In the genomic region with DNA sequence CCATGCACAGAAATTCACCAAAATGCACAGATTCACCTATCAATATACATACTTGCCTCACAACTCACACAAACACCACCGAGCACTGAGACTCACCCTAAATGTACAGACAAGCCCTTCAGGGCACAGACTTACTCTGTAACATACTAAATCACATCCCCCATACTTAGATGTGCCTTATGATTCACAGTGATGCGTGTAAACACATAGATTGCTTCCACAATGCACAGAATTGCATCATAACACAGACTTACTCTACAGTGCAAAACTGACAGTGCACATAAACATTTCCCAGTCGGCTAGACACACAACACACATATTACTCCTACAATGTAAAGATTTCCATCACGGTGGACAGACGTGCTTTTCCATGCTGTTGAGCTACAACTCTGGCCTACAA, we compare ENCODE assay signal across 17 cellular contexts. TPM values are rescaled to one million over a fixed set of nuclear protein-coding genes. Genes with fewer than 3 reads are reported as not detected.
DNase-seq lines count a peak whose midpoint lies in the region; ATAC-seq and TF ChIP-seq lines count a peak whose summit lies in the region.
"Had no signal": no experiment of that assay in that cellular context is flagged by ENCODE, and none has a peak within 500 bp of the region (broad histone marks: within the 10 kb centered on the region; RNA-seq: fewer than 3 reads in every experiment).

No MANE protein-coding gene starts in this region.

- H3K27ac Mint-ChIP-seq in activated T-cell treated with anti-CD3 and anti-CD28 coated beads, Interleukin-2, amount 50 U/mL, for 72 hours, result no peak overlapping the region
- H3K27ac Mint-ChIP-seq: H9 had no signal

- no peak overlapping the region for H3K4me2 ChIP-seq in osteoblast (ENCODE audit: insufficient read depth, low read length)
- H3K4me2 ChIP-seq: BLaER1 treated with 17β-estradiol and CSF1 and Interleukin-3, amounts not matched to agents 10 nM and 100 nM had no signal

- no peaks in the 10 kb centered on the region for H3K79me2 ChIP-seq in osteoblast (ENCODE audit: insufficient read depth, low read length)

- no peaks in the 10 kb centered on the region for H3K27me3 ChIP-seq in osteoblast (ENCODE audit: insufficient read depth, low read length)
- H3K27me3 ChIP-seq: SJSA1 had no signal

- no peak overlapping the region for H3K27ac ChIP-seq in osteoblast (ENCODE audit: low read depth, low read length)
- H3K27ac ChIP-seq: BLaER1 treated with 17β-estradiol and CSF1 and Interleukin-3, amounts not matched to agents 10 nM and 100 nM; SJSA1 had no signal

- H3K27me3 Mint-ChIP-seq in activated T-cell treated with anti-CD3 and anti-CD28 coated beads, Interleukin-2, amount 50 U/mL, for 72 hours (ENCODE audit: low read depth), result peaks cover 11% of the 10 kb centered on the region
- H3K27me3 Mint-ChIP-seq in activated T-cell treated with anti-CD3 and anti-CD28 coated beads, Interleukin-2, amount 50 U/mL, for 4 hours (ENCODE audit: low read depth), result no peaks in the 10 kb centered on the region

- TF ChIP-seq CTCF in epithelial cell of esophagus (IDR thresholded peaks at IDR 0.05; ENCODE audit: insufficient read depth, low read depth, low read length, missing control alignments) (no peak), osteoblast (IDR thresholded peaks at IDR 0.05; ENCODE audit: extremely low read depth, low read depth, low read length) (no peak)

- no peaks in the 10 kb centered on the region for H3K4me1 Mint-ChIP-seq in activated T-cell treated with anti-CD3 and anti-CD28 coated beads, Interleukin-2, amount 50 U/mL, for 72 hours (ENCODE audit: low read depth)
- H3K4me1 Mint-ChIP-seq in activated T-cell treated with anti-CD3 and anti-CD28 coated beads, Interleukin-2, amount 50 U/mL, for 4 hours (ENCODE audit: low read depth), result no peaks in the 10 kb centered on the region

- H3K9me3 Mint-ChIP-seq in activated T-cell treated with anti-CD3 and anti-CD28 coated beads, Interleukin-2, amount 50 U/mL, for 72 hours, result no peaks in the 10 kb centered on the region
- H3K9me3 Mint-ChIP-seq in activated T-cell treated with anti-CD3 and anti-CD28 coated beads, Interleukin-2, amount 50 U/mL, for 4 hours, result no peaks in the 10 kb centered on the region

- no peaks in the 10 kb centered on the region for H3K9me3 ChIP-seq in osteoblast (ENCODE audit: low read depth, low read length)
- H3K9me3 ChIP-seq: SJSA1 had no signal

- H3K4me1 ChIP-seq in osteoblast (ENCODE audit: insufficient read depth, low read length), result no peaks in the 10 kb centered on the region
- H3K4me1 ChIP-seq: SJSA1 had no signal

- no peak overlapping the region for H3K4me3 Mint-ChIP-seq in activated T-cell treated with anti-CD3 and anti-CD28 coated beads, Interleukin-2, amount 50 U/mL, for 72 hours
- no peak overlapping the region for H3K4me3 Mint-ChIP-seq in activated T-cell treated with anti-CD3 and anti-CD28 coated beads, Interleukin-2, amount 50 U/mL, for 4 hours
- H3K4me3 Mint-ChIP-seq: H9 had no signal

- no peak for DNase-seq in activated T-cell treated with anti-CD3 and anti-CD28 coated beads, Interleukin-2, amount 50 U/mL, for 72 hours
- DNase-seq in activated T-cell treated with anti-CD3 and anti-CD28 coated beads, Interleukin-2, amount 50 U/mL, for 4 hours, result no peak
- peak; percentile 1 for DNase-seq in RKO (ENCODE audit: low spot score)
- peak; percentile 71 for DNase-seq in epithelial cell of esophagus (ENCODE audit: low read depth)
- DNase-seq in osteoblast (ENCODE audit: insufficient read length, low spot score, missing footprints), result peak; percentile 69
- no peak for DNase-seq in activated effector memory CD4-positive, alpha-beta T cell treated with Interleukin-2 at 50 U/mL for 16 hours
- no peak for DNase-seq in activated T-cell treated with anti-CD3 and anti-CD28 coated beads for 4 hours
- DNase-seq in HuH-7.5 (ENCODE audit: low spot score), result no peak
- DNase-seq: DMS 273 treated with DMSO at 0.1 percent for 48 hours, H9, KBM-7, NCI-H1092 treated with DMSO at 0.1 percent for 48 hours, NCI-H1694, NCI-H446, NCI-H748 treated with DMSO at 0.1 percent for 48 hours had no signal

- no peaks in the 10 kb centered on the region for H3K36me3 ChIP-seq in osteoblast (ENCODE audit: insufficient read depth, low read length)
- H3K36me3 ChIP-seq: BLaER1 treated with 17β-estradiol and CSF1 and Interleukin-3, amounts not matched to agents 10 nM and 100 nM; SJSA1 had no signal

- no peaks in the 10 kb centered on the region for H3K36me3 Mint-ChIP-seq in activated T-cell treated with anti-CD3 and anti-CD28 coated beads, Interleukin-2, amount 50 U/mL, for 72 hours (ENCODE audit: insufficient read depth in 2 of 2)
- no peaks in the 10 kb centered on the region for H3K36me3 Mint-ChIP-seq in activated T-cell treated with anti-CD3 and anti-CD28 coated beads, Interleukin-2, amount 50 U/mL, for 4 hours (ENCODE audit: insufficient read depth)

- no peak overlapping the region for H2AFZ ChIP-seq in osteoblast (ENCODE audit: low read length)

- peak; percentile 55 to 63 for ATAC-seq in activated T-cell treated with anti-CD3 and anti-CD28 coated beads, Interleukin-2, amount 50 U/mL, for 72 hours (replicated peaks in 1 of 2)
- ATAC-seq in activated T-cell treated with anti-CD3 and anti-CD28 coated beads, Interleukin-2, amount 50 U/mL, for 4 hours, result no peak

- no peaks in the 10 kb centered on the region for H4K20me1 ChIP-seq in osteoblast (ENCODE audit: insufficient read depth, low read length)
- H4K20me1 ChIP-seq: BLaER1 treated with 17β-estradiol and CSF1 and Interleukin-3, amounts not matched to agents 10 nM and 100 nM had no signal

- H3K4me3 ChIP-seq in epithelial cell of esophagus (ENCODE audit: low read length), result no peak overlapping the region
- no peak overlapping the region for H3K4me3 ChIP-seq in osteoblast (ENCODE audit: insufficient read depth, low read length)
- H3K4me3 ChIP-seq: BLaER1 treated with 17β-estradiol and CSF1 and Interleukin-3, amounts not matched to agents 10 nM and 100 nM; SJSA1 had no signal

RNA-seq across cellular contexts. Expression of a gene that starts 6.2 kb away (rescaled TPM):
- 1 to 10 TPM in 1 of 2 donors, under 1 TPM in 1; 0.58 to 1.4 TPM for total RNA-seq in activated T-cell treated with anti-CD3 and anti-CD28 coated beads, Interleukin-2, amount 50 U/mL, for 72 hours
- 1 to 10 TPM in 1 of 3 donors, under 1 TPM in 2; 0.38 to 1.4 (median 0.48) TPM for total RNA-seq in activated T-cell treated with anti-CD3 and anti-CD28 coated beads, Interleukin-2, amount 50 U/mL, for 4 hours
- 9.4 and 10.1 TPM in 2 replicates for total RNA-seq in osteoblast
- total RNA-seq: SJSA1 had no signal

Comparison
In these comparisons a context has a peak if more than half of its experiments do, and no peak if none do; other contexts are left out.
1. ATAC-seq: peak in activated T-cell treated with anti-CD3 and anti-CD28 coated beads, Interleukin-2, amount 50 U/mL, for 72 hours (2 of 2); none in activated T-cell treated with anti-CD3 and anti-CD28 coated beads, Interleukin-2, amount 50 U/mL, for 4 hours (0 of 2).
2. DNase-seq: peak in RKO (single experiment), epithelial cell of esophagus (single experiment) and osteoblast (single experiment); none in activated T-cell treated with anti-CD3 and anti-CD28 coated beads, Interleukin-2, amount 50 U/mL, for 72 hours (0 of 2), activated T-cell treated with anti-CD3 and anti-CD28 coated beads, Interleukin-2, amount 50 U/mL, for 4 hours (single experiment), activated effector memory CD4-positive, alpha-beta T cell treated with Interleukin-2 at 50 U/mL for 16 hours (single experiment), activated T-cell treated with anti-CD3 and anti-CD28 coated beads for 4 hours (single experiment) and HuH-7.5 (single experiment).